8 cellular contexts compared by ENCODE assay signal in the genomic region with DNA sequence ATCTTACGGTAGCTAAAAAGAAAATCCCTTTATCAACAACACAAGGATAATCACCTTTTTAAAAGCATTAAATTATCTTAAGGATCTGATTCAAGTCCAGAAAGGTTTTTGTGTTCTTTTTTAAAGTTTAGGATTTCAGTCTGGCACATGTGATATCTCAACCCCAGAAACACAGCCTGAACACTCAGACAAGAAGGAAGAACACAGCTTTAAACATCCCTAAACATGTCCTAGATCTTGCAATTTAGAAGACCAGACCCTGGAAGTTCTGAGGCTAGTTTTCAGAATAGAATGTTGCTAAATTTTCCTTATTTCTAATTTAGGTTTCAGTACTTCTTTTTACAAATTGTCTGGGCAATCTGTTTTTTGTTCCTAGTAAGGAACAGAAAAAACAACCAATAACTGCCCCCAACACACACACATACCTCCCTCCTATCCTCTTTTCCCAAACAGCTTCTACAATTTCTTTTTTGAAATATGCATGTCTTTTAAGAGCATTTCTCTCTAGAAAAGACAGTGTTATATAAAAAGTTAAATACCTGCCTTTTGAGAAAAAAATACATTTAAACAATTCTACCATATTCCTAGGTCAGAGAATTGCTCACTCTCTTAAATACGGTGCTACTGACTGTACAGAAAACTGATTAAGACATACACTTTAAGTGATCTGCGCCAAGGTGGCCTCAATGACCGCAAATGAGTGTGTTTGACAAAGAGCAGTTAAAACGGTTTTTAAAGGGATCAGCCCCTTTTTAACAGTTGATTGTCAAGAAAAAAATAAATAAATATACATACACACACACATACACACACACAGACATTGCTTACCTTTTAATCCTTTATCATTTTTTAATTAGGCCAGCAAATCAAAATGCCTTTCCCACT. TPM values are rescaled to one million over a fixed set of nuclear protein-coding genes. Genes with fewer than 3 reads are reported as not detected.
DNase-seq lines count a peak whose midpoint lies in the region; ATAC-seq and TF ChIP-seq lines count a peak whose summit lies in the region.

No MANE protein-coding gene starts in this region.

- H3K9ac ChIP-seq in H9 (ENCODE audit: extremely low read depth, insufficient read length, low read length) (peak overlapping the region; percentile 56), PC-3 (ENCODE audit: low read length) (peak overlapping the region; percentile 53; the same call in 1 of the 2 replicates)

- no peaks in the 10 kb centered on the region for H3F3A ChIP-seq in PC-3 (ENCODE audit: low read length, unreplicated experiment)

- H3K27ac ChIP-seq in H9 (ENCODE audit: insufficient read length, low read depth, low read length) (no peak overlapping the region), PC-3 (ENCODE audit: low read length) (no peak overlapping the region)

- H3T11ph ChIP-seq in H9 (ENCODE audit: low read length): no peak overlapping the region

- POLR2A ChIA-PET in PC-3 (lab: Charles Lee; ENCODE audit: unreplicated experiment): no interaction called here

- H3K27ac Mint-ChIP-seq in H9: peak overlapping the region; percentile 83 to 100 (median 99); a peak in 5 of 7 replicates

- H2AFZ ChIP-seq in H9 (ENCODE audit: low read length): no peak overlapping the region
- peak overlapping the region; percentile 88 for H2AFZ ChIP-seq in PC-3 (ENCODE audit: low read length)

- H4K8ac ChIP-seq in H9 (replicated peaks; ENCODE audit: insufficient read length, low read depth, low read length): no peak overlapping the region

- H3K9me2 ChIP-seq in PC-3 (replicated peaks; ENCODE audit: low read length): no peaks in the 10 kb centered on the region

- DNase-seq in H9 (no peak), PC-3 (peak; percentile 4), fibroblast of the aortic adventitia (ENCODE audit: low read depth) (no peak), retinal pigment epithelial cell (ENCODE audit: low read depth) (no peak), GM10266 (ENCODE audit: extremely low spot score) (no peak)
- DNase-seq in stimulated activated CD4-positive, alpha-beta T cell treated with anti-CD3 and anti-CD28 coated beads, Interleukin-15, amount 100 ng/mL, for 24 hours: no peak

- H4K20me1 ChIP-seq in H9 (ENCODE audit: control insufficient read depth, insufficient read depth, insufficient read length) (no peaks in the 10 kb centered on the region), PC-3 (ENCODE audit: low read length) (no peaks in the 10 kb centered on the region)

- no peak overlapping the region for H2BK120ac ChIP-seq in H9 (ENCODE audit: low read depth, low read length, poor library complexity, severe bottlenecking)

- no peak overlapping the region for H3K4ac ChIP-seq in H9 (ENCODE audit: low read depth, low read length)

- H3K4me3 Mint-ChIP-seq in H9: no peak overlapping the region

- H3K23ac ChIP-seq in H9 (ENCODE audit: insufficient read length, low read depth, low read length): no peak overlapping the region

- no peak overlapping the region for H3K14ac ChIP-seq in H9 (ENCODE audit: insufficient read depth, low read length)

- peaks cover 0 to 2% of the 10 kb centered on the region in 2 experiments; a peak in 2 of 5 replicates for H3K9me3 Mint-ChIP-seq in H9

- no peaks in the 10 kb centered on the region for H3K9me3 ChIP-seq in H9 (ENCODE audit: control insufficient read depth, low read depth, low read length)
- no peaks in the 10 kb centered on the region for H3K9me3 ChIP-seq in PC-3 (ENCODE audit: low read length)

- no CpG with 5 or more reads among the region's 5 CpGs for WGBS in H9 (ENCODE audit: extremely low coverage, insufficient read length, low lambda C conversion rate)

- CTCF ChIA-PET in PC-3 (lab: Charles Lee): no interaction called here

- peak overlapping the region; percentile 89 for H3K4me3 ChIP-seq in PC-3 (ENCODE audit: low read length)
- peak overlapping the region; percentile 62 for H3K4me3 ChIP-seq in fibroblast of the aortic adventitia (ENCODE audit: low read depth, low read length)
- H3K4me3 ChIP-seq in retinal pigment epithelial cell (ENCODE audit: low read length): peak overlapping the region; percentile 61

- no peak overlapping the region for H2BK5ac ChIP-seq in H9 (ENCODE audit: insufficient read length, low read length)

- H3K27me3 Mint-ChIP-seq in H9 (ENCODE audit: low read depth): no peaks in the 10 kb centered on the region

- no peak overlapping the region for H2BK15ac ChIP-seq in H9 (ENCODE audit: low read depth, low read length)

- no peak overlapping the region for H2BK12ac ChIP-seq in H9 (ENCODE audit: insufficient read length, low read depth, low read length)

- no TSS peak for BruUV-seq in PC-3 (replicated peaks; lab: Mats Ljungman, UMichigan)

- ATAC-seq in PC-3: no peak
- no peak for ATAC-seq in HG02678 (IDR thresholded peaks at IDR 0.05; ENCODE audit: unreplicated experiment)
- ATAC-seq in GM21825 (IDR thresholded peaks at IDR 0.05; ENCODE audit: unreplicated experiment): no peak

- H3K79me2 ChIP-seq in H9 (ENCODE audit: insufficient read depth, low read length) (peaks cover 48% of the 10 kb centered on the region; the same call in 1 of the 2 replicates), PC-3 (ENCODE audit: low read length) (no peaks in the 10 kb centered on the region)

- H3K23me2 ChIP-seq in H9 (ENCODE audit: insufficient read length, low read depth, low read length, poor library complexity, severe bottlenecking): peaks cover 37% of the 10 kb centered on the region

- intact Hi-C loops in PC-3 (cut with micrococcal nuclease): loop anchor here (2.0 to 10.0 kb wide), 10 partner anchors 45 to 1389 kb away; no protein-coding TSS in a partner anchor

- no peak overlapping the region for H2AK5ac ChIP-seq in H9 (ENCODE audit: insufficient read length, low read length)

- no peak overlapping the region for H2BK20ac ChIP-seq in H9 (ENCODE audit: low read depth, low read length, poor library complexity, severe bottlenecking)

- no peaks in the 10 kb centered on the region for H3K36me3 ChIP-seq in PC-3 (ENCODE audit: low read depth, low read length)

- H3K4me1 Mint-ChIP-seq in H9: peaks cover 16 to 20% of the 10 kb centered on the region in 2 experiments

- H3K79me1 ChIP-seq in H9 (ENCODE audit: insufficient read depth, low read depth, low read length, poor library complexity, severe bottlenecking): no peaks in the 10 kb centered on the region

- no peak for TF ChIP-seq CTCF in H9 (conservative IDR thresholded peaks at IDR 0.05)
- no peak for TF ChIP-seq CTCF in PC-3 (conservative IDR thresholded peaks at IDR 0.05; ENCODE audit: low read depth, low read length)
- TF ChIP-seq CTCF in fibroblast of the aortic adventitia (IDR thresholded peaks at IDR 0.05; ENCODE audit: insufficient read depth, low read length): no peak
- no peak for TF ChIP-seq CTCF in retinal pigment epithelial cell (conservative IDR thresholded peaks at IDR 0.05; ENCODE audit: low read depth, low read length)
- no peak for TF ChIP-seq CTCF in GM10266 (IDR thresholded peaks at IDR 0.05; ENCODE audit: control insufficient read depth, insufficient read depth, low read depth, missing control alignments)

- H4K5ac ChIP-seq in H9 (ENCODE audit: insufficient read length, low read depth, low read length): no peak overlapping the region

- H3K4me1 ChIP-seq in H9 (ENCODE audit: insufficient read depth, low read length): peaks cover 8% of the 10 kb centered on the region; the same call in 1 of the 2 replicates
- H3K4me1 ChIP-seq in PC-3 (ENCODE audit: insufficient read depth, low read length): peaks cover 53% of the 10 kb centered on the region

- no peak overlapping the region for H3K56ac ChIP-seq in H9 (ENCODE audit: insufficient read length, low read depth, low read length)

- peak overlapping the region; percentile 89 for H3K4me2 ChIP-seq in H9 (ENCODE audit: insufficient read depth, insufficient read length, low read length)
- H3K4me2 ChIP-seq in PC-3 (ENCODE audit: low read length): peak overlapping the region; percentile 99

- no peak overlapping the region for H4K91ac ChIP-seq in H9 (ENCODE audit: insufficient read length, low read depth, low read length)

- no peak overlapping the region for H3K18ac ChIP-seq in H9 (ENCODE audit: insufficient read length, low read depth, low read length)

- H3K27me3 ChIP-seq in H9 (ENCODE audit: insufficient read depth, low read length) (no peaks in the 10 kb centered on the region), PC-3 (ENCODE audit: low read length) (no peaks in the 10 kb centered on the region)

- H3K36me3 Mint-ChIP-seq in H9 (ENCODE audit: insufficient read depth in 1 of 3, low read depth in 3 of 3): peaks cover 0 to 5% (median 5%) of the 10 kb centered on the region in 3 experiments; a peak in 5 of 7 replicates

RNA-seq across cellular contexts. Expression of gene ZNF608, which starts 0.8 kb away (rescaled TPM):
- total RNA-seq in H9 (2021) (63.7 and 67.0 TPM in 2 replicates), PC-3 (2014; rRNA removed) (0.95 and 1.2 TPM in 2 replicates), fibroblast of the aortic adventitia (ENCODE audit: low replicate concordance) (20.4 and 30.3 TPM in 2 replicates)
